In genomic region chr7:30971440-30971839, GRCh38 we compare ENCODE assay signal across 24 cellular contexts. TPM values are rescaled to one million over a fixed set of nuclear protein-coding genes. Genes with fewer than 3 reads are reported as not detected.
DNase-seq lines count a peak whose midpoint lies in the region; ATAC-seq and TF ChIP-seq lines count a peak whose summit lies in the region.
"Had no signal": no experiment of that assay in that cellular context is flagged by ENCODE, and none has a peak within 500 bp of the region (broad histone marks: within the 10 kb centered on the region; RNA-seq: fewer than 3 reads in every experiment).

No MANE protein-coding gene starts in this region.

- H3K27me3 Mint-ChIP-seq in osteocyte (ENCODE audit: unreplicated experiment) = peaks cover 60% of the 10 kb centered on the region
- peaks cover 15 to 30% of the 10 kb centered on the region in 2 donors for H3K27me3 Mint-ChIP-seq in stimulated activated naive B cell treated with anti-CD40 and anti-IgM and Interleukin-4, amounts not matched to agents 10 μg/mL and 1 μg/mL and 100 μg/mL, for 72 hours

- no peaks in the 10 kb centered on the region for H3K4me1 Mint-ChIP-seq in osteocyte (ENCODE audit: unreplicated experiment)
- peaks cover 21 to 25% of the 10 kb centered on the region in 2 donors for H3K4me1 Mint-ChIP-seq in stimulated activated naive B cell treated with anti-CD40 and anti-IgM and Interleukin-4, amounts not matched to agents 10 μg/mL and 1 μg/mL and 100 μg/mL, for 72 hours
- H3K4me1 Mint-ChIP-seq: CD14-positive monocyte; CD8-positive, alpha-beta memory T cell had no signal

- no peak overlapping the region for H3K4me3 Mint-ChIP-seq in osteocyte (ENCODE audit: unreplicated experiment)
- H3K4me3 Mint-ChIP-seq in stimulated activated naive B cell treated with anti-CD40 and anti-IgM and Interleukin-4, amounts not matched to agents 10 μg/mL and 1 μg/mL and 100 μg/mL, for 72 hours = no peak overlapping the region
- H3K4me3 Mint-ChIP-seq: CD14-positive monocyte had no signal

- no peaks in the 10 kb centered on the region for H3K36me3 Mint-ChIP-seq in osteocyte (ENCODE audit: unreplicated experiment)
- H3K36me3 Mint-ChIP-seq in stimulated activated naive B cell treated with anti-CD40 and anti-IgM and Interleukin-4, amounts not matched to agents 10 μg/mL and 1 μg/mL and 100 μg/mL, for 72 hours = no peaks in the 10 kb centered on the region
- H3K36me3 Mint-ChIP-seq: CD14-positive monocyte; CD8-positive, alpha-beta memory T cell had no signal

- ATAC-seq in stimulated activated naive B cell treated with anti-CD40 and anti-IgM and Interleukin-4, amounts not matched to agents 10 μg/mL and 1 μg/mL and 100 μg/mL, for 72 hours (replicated peaks) = no peak
- no peak for ATAC-seq in HG03460 (IDR thresholded peaks at IDR 0.05; ENCODE audit: unreplicated experiment)
- ATAC-seq: PC-3 had no signal

- H3K27ac Mint-ChIP-seq in osteocyte (ENCODE audit: unreplicated experiment) = no peak overlapping the region
- H3K27ac Mint-ChIP-seq in stimulated activated naive B cell treated with anti-CD40 and anti-IgM and Interleukin-4, amounts not matched to agents 10 μg/mL and 1 μg/mL and 100 μg/mL, for 72 hours = no peak overlapping the region
- H3K27ac Mint-ChIP-seq: CD14-positive monocyte; CD8-positive, alpha-beta memory T cell had no signal

- H3K27ac ChIP-seq in C4-2B = peak overlapping the region; percentile 72; the same call in 1 of the 2 replicates

- TF ChIP-seq CTCF in C4-2B (conservative IDR thresholded peaks at IDR 0.05) (no peak), osteocyte (IDR thresholded peaks at IDR 0.05) (no peak)

- H3K9me3 Mint-ChIP-seq in osteocyte (ENCODE audit: unreplicated experiment) = no peaks in the 10 kb centered on the region
- H3K9me3 Mint-ChIP-seq in stimulated activated naive B cell treated with anti-CD40 and anti-IgM and Interleukin-4, amounts not matched to agents 10 μg/mL and 1 μg/mL and 100 μg/mL, for 72 hours = no peaks in the 10 kb centered on the region
- H3K9me3 Mint-ChIP-seq: CD8-positive, alpha-beta memory T cell had no signal

- DNase-seq in activated CD8-positive, alpha-beta memory T cell treated with anti-CD3 and anti-CD28 coated beads, Interleukin-2, amount 50 U/mL, for 48 hours = peak; percentile 30
- DNase-seq in activated CD8-positive, alpha-beta memory T cell treated with anti-CD3 and anti-CD28 coated beads, Interleukin-2, amount 50 U/mL, for 4 hours = no peak
- DNase-seq in ecto neural progenitor cell (ENCODE audit: low spot score) (peak; percentile 33), osteocyte (ENCODE audit: extremely low spot score, unreplicated experiment) (peak; percentile 74), GM19240 (ENCODE audit: insufficient read length, low spot score) (no peak)
- DNase-seq in stimulated activated naive B cell treated with anti-CD40 and anti-IgM and Interleukin-4, amounts not matched to agents 10 μg/mL and 1 μg/mL and 100 μg/mL, for 72 hours = no peak
- DNase-seq: AML-193; CD8-positive, alpha-beta memory T cell; DMS 273 treated with DMSO at 0.1 percent for 48 hours; EL; GDM1; Kasumi-1; MV-4-11; NCI-H1105; NCI-H1436 treated with DMSO at 0.1 percent for 48 hours; NCI-H187 treated with DMSO at 0.1 percent for 48 hours; NCI-H524; NK-92 treated with Interleukin-12 subunit alpha and Interleukin-12 subunit beta, amount 100 ng/mL, for 24 hours had no signal

RNA-seq across cellular contexts. Expression of gene GHRHR, which starts 7.7 kb away (rescaled TPM):
- total RNA-seq in osteocyte = not detected in 2 replicates
- total RNA-seq: CD8-positive, alpha-beta memory T cell; HT-29; M059J; PC-3 had no signal

RNA-seq across cellular contexts. Expression of gene AQP1, which starts 59.8 kb away (rescaled TPM):
- total RNA-seq in osteocyte = 6.0 and 6.7 TPM in 2 replicates

Comparison
In these comparisons a context has a peak if more than half of its experiments do, and no peak if none do; other contexts are left out.
1. DNase-seq: peak in activated CD8-positive, alpha-beta memory T cell treated with anti-CD3 and anti-CD28 coated beads, Interleukin-2, amount 50 U/mL, for 48 hours (single experiment), ecto neural progenitor cell (single experiment) and osteocyte (single experiment); none in activated CD8-positive, alpha-beta memory T cell treated with anti-CD3 and anti-CD28 coated beads, Interleukin-2, amount 50 U/mL, for 4 hours (single experiment), stimulated activated naive B cell treated with anti-CD40 and anti-IgM and Interleukin-4, amounts not matched to agents 10 μg/mL and 1 μg/mL and 100 μg/mL, for 72 hours (single experiment) and GM19240 (single experiment).